ENCODE assay signal across 8 cellular contexts in the genomic region with DNA sequence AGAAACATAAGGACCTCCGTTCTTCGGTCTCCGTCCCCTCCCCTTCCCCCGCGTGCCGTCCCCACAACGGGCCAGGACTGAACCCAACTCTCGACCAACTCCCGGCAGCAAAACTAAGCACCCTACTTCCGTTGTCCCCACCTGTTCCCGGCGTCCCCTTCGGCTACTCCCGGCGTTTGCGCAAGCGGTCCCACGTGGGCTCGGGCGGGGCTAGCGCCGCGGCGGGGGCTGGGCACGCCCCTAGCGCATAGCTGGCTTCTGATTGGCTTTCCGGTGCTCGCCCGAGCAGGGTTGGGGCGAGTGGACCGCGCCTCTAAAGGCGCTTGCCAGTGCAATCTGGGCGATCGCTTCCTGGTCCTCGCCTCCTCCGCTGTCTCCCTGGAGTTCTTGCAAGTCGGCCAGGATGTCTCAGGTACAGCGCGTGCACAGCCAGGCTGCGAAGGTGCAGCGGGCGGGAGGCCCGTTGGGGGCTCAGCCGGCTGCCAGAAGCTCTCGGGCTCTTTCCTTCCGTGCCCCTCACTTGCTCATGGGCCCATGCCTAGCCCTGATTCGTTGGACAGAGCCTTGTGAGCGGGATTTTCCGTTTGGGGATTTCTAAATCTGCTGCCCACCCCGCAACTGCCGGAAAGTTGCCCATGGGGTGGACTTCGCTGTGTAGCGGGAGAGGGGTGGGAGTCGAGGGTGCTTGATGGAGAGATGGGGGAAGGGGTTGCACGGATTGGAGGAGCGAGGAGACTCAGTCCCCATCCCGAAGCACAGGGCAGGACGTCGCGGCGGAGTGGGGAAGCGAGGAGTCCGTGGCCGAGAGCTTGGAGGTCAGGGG. TPM values are rescaled to one million over a fixed set of nuclear protein-coding genes. Genes with fewer than 3 reads are reported as not detected.
DNase-seq lines count a peak whose midpoint lies in the region; TF ChIP-seq lines count a peak whose summit lies in the region.

TSS of gene C2orf76 (minus strand) at position 186 of the 823 bp plus-strand sequence. CDS start 26,875 bp downstream, outside the sequence.
TSS of gene DBI (plus strand) at position 329 of the 823 bp plus-strand sequence. CDS start at position 404, 75 bp downstream.

- peaks cover 36% of the 10 kb centered on the region for H3K36me3 ChIP-seq in SK-N-MC (ENCODE audit: insufficient read depth, low read length)

- H3K4me3 ChIP-seq in NB4 (ENCODE audit: low read depth, low read length) (peak within 1 kb of the TSS; percentile 73), SK-N-MC (peak within 1 kb of the TSS; percentile 99)

- H3K4me1 Mint-ChIP-seq in HFFc6 (ENCODE audit: low read depth): peaks cover 28% of the 10 kb centered on the region
- peaks cover 53% of the 10 kb centered on the region for H3K4me1 Mint-ChIP-seq in activated naive CD4-positive, alpha-beta T cell treated with anti-CD3 and anti-CD28 coated beads, Interleukin-2, amount 50 U/mL, for 24 hours

- peak; percentile 55 for TF ChIP-seq POLR2A in NB4 (IDR thresholded peaks at IDR 0.05; ENCODE audit: extremely low read depth, insufficient read length)

- peak within 1 kb of the TSS; percentile 80 for H3K27ac Mint-ChIP-seq in HFFc6
- H3K27ac Mint-ChIP-seq in activated naive CD4-positive, alpha-beta T cell treated with anti-CD3 and anti-CD28 coated beads, Interleukin-2, amount 50 U/mL, for 24 hours: peak within 1 kb of the TSS; percentile 89

- no peaks in the 10 kb centered on the region for H3K9me3 ChIP-seq in SK-N-MC (ENCODE audit: low read depth, low read length)

- TF ChIP-seq CTCF in HFFc6 (IDR thresholded peaks at IDR 0.05): no peak
- no peak for TF ChIP-seq CTCF in NB4 (IDR thresholded peaks at IDR 0.05; ENCODE audit: low read depth, low read length)

- H3K27ac ChIP-seq in SK-N-MC (no peak within 1 kb of the TSS), temporal lobe (ENCODE audit: low read depth, low read length) (peak within 1 kb of the TSS; percentile 91)

- H3K9ac ChIP-seq in SK-N-MC (ENCODE audit: insufficient read length): peak within 1 kb of the TSS; percentile 98

- DNase-seq in GM04503 (ENCODE audit: low read depth) (peak; percentile 60), HFFc6 (peak; percentile 89), NB4 (ENCODE audit: low read depth) (peak; percentile 99), SK-N-MC (ENCODE audit: low read depth, low spot score) (no peak), globus pallidus (ENCODE audit: low spot score) (peak; percentile 96), occipital lobe (lab: John Stamatoyannopoulos, UW) (peak; percentile 94)

- no peaks in the 10 kb centered on the region; the same call in 1 of the 2 replicates for H3K27me3 Mint-ChIP-seq in HFFc6 (ENCODE audit: insufficient read depth)
- H3K27me3 Mint-ChIP-seq in activated naive CD4-positive, alpha-beta T cell treated with anti-CD3 and anti-CD28 coated beads, Interleukin-2, amount 50 U/mL, for 24 hours: no peaks in the 10 kb centered on the region

- H3K4me3 Mint-ChIP-seq in HFFc6: peak within 1 kb of the TSS; percentile 97
- peak within 1 kb of the TSS; percentile 96 for H3K4me3 Mint-ChIP-seq in activated naive CD4-positive, alpha-beta T cell treated with anti-CD3 and anti-CD28 coated beads, Interleukin-2, amount 50 U/mL, for 24 hours

- H3K36me3 Mint-ChIP-seq in HFFc6 (ENCODE audit: low read depth): peaks cover 30% of the 10 kb centered on the region
- peaks cover 16% of the 10 kb centered on the region for H3K36me3 Mint-ChIP-seq in activated naive CD4-positive, alpha-beta T cell treated with anti-CD3 and anti-CD28 coated beads, Interleukin-2, amount 50 U/mL, for 24 hours

- H3K9me3 Mint-ChIP-seq in HFFc6: no peaks in the 10 kb centered on the region
- no peaks in the 10 kb centered on the region for H3K9me3 Mint-ChIP-seq in activated naive CD4-positive, alpha-beta T cell treated with anti-CD3 and anti-CD28 coated beads, Interleukin-2, amount 50 U/mL, for 24 hours

RNA-seq across cellular contexts. Expression of gene C2orf76, which starts in this region (rescaled TPM):
- total RNA-seq in HFFc6 (2021; fragmentation: NEBNext Ultra II Directional; extraction: Animal tissue kit (Norgen Biotek cat#: 25700)): 10 to 100 TPM in 2 of 6 experiments, 1 to 10 TPM in 4; 6.6 to 10.5 (median 8.9) TPM
- total RNA-seq in occipital lobe (9.8 TPM), temporal lobe (7.9 TPM)

RNA-seq across cellular contexts. Expression of gene DBI, which starts in this region (rescaled TPM):
- 100 to 1,000 TPM in 3 of 6 experiments, 10 to 100 TPM in 3; 76.6 to 139 (median 101) TPM for total RNA-seq in HFFc6 (2021; fragmentation: NEBNext Ultra II Directional; extraction: Animal tissue kit (Norgen Biotek cat#: 25700))
- total RNA-seq in occipital lobe: 32.1 TPM
- 78.7 TPM for total RNA-seq in temporal lobe
